ENCODE assay signal across 5 cellular contexts in the genomic region with DNA sequence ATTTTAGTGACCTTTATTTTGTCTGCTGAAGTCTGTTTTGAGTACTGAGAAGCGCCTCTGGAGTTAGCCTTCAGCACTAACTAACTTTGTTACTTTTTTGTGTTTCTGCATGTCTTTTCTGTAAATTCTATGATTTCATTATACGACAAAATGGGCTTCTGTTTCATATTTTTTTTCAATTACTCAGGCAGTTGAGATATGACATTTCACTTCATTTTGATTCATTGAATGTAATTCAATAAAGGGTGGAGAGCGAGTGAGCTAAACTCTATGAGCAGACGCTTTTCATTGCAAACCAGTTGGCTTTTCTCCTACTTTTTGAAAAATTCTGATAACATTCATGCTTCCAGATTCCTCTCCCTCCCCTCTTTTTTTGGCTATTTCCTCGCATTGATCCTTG.
"Had no signal": no experiment of that assay in that cellular context is flagged by ENCODE, and none has a peak within 500 bp of the region (broad histone marks: within the 10 kb centered on the region; RNA-seq: fewer than 3 reads in every experiment).

No MANE protein-coding gene starts in this region.

- DNase-seq: H9, HCEC 1CT, IMR-90 had no signal

- H2AFZ ChIP-seq: GM23338 had no signal

- H3K4me3 ChIP-seq: GM23338, K562 had no signal

- H3K4me2 ChIP-seq: GM23338 had no signal
